ENCODE assay signal across 1 cellular context in the genomic region with DNA sequence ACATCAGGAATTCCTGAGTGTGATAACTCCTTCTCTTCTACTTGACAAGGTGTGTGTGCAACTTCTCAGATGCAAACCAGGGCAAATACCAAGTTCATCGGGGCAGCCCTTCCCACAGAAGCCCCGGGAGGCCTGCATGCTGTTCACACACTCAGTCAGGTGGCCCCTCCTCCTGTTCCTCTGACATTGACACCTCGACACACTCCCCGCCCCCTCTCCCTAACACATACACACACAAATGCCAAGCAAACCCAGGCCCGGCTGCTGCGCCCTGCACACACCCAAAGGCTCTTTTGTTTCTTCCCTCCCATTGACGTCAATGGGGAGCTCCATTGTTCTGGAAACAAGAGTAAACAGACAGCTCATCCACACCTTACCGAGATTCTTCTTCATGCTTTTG.
TF ChIP-seq lines count a peak whose summit lies in the region.

No MANE protein-coding gene starts in this region.

TF ChIP-seq in HepG2, 621 proteins besides CTCF, POLR2A, EP300 and RAD21 (continued from another document):
- TF ChIP-seq DZIP1 (CRISPR knock-in tag; IDR thresholded peaks at IDR 0.05) = no peak
- TF ChIP-seq SSRP1 (CRISPR knock-in tag; IDR thresholded peaks at IDR 0.05) = no peak
- no peak; the same call in 1 of the 2 replicates for TF ChIP-seq PAXIP1 (CRISPR knock-in tag; conservative IDR thresholded peaks at IDR 0.05)
- peak; percentile 36; the same call in 1 of the 2 replicates for TF ChIP-seq HOXA3 (CRISPR knock-in tag; IDR thresholded peaks at IDR 0.05)
- no peak for TF ChIP-seq NFKBIZ (CRISPR knock-in tag; IDR thresholded peaks at IDR 0.05)
- no peak for TF ChIP-seq RORA (CRISPR knock-in tag; IDR thresholded peaks at IDR 0.05)
- TF ChIP-seq ZFP1 (CRISPR knock-in tag; IDR thresholded peaks at IDR 0.05) = no peak
- TF ChIP-seq KAT8 (CRISPR knock-in tag; IDR thresholded peaks at IDR 0.05) = 0 out of 2 replicates have a peak, but pooled peaks have one; percentile 6
- no peak for TF ChIP-seq SIN3B (IDR thresholded peaks at IDR 0.05; ENCODE audit: low read length)
- TF ChIP-seq XRCC5 (optimal IDR thresholded peaks at IDR 0.05; ENCODE audit: low read length) = peak; percentile 50
- TF ChIP-seq DPF2 (CRISPR knock-in tag; IDR thresholded peaks at IDR 0.05; ENCODE audit: borderline replicate concordance, low read depth) = no peak
- TF ChIP-seq ZNF263 (CRISPR knock-in tag; IDR thresholded peaks at IDR 0.05) = 0 out of 2 replicates have a peak, but pooled peaks have one; percentile 21
- TF ChIP-seq SOX13 (IDR thresholded peaks at IDR 0.05) = peak; percentile 84
- TF ChIP-seq SOX13 (CRISPR knock-in tag; conservative IDR thresholded peaks at IDR 0.05 in 1 of 2, IDR thresholded peaks at IDR 0.05 in 1 of 2) = peak in 1 of 2 experiments; percentile 96; a peak in 2 of 4 replicates
- 0 out of 2 replicates have a peak, but pooled peaks have one; percentile 23 for TF ChIP-seq HMGXB3 (CRISPR knock-in tag; IDR thresholded peaks at IDR 0.05; ENCODE audit: borderline replicate concordance)
- TF ChIP-seq TOPORS (CRISPR knock-in tag; IDR thresholded peaks at IDR 0.05) = no peak
- no peak for TF ChIP-seq ZNF652 (CRISPR knock-in tag; IDR thresholded peaks at IDR 0.05; ENCODE audit: borderline replicate concordance, low read depth)
- 0 out of 2 replicates have a peak, but pooled peaks have one; percentile 45 for TF ChIP-seq RFXAP (CRISPR knock-in tag; IDR thresholded peaks at IDR 0.05; ENCODE audit: borderline replicate concordance)
- 0 out of 2 replicates have a peak, but pooled peaks have one; percentile 36 for TF ChIP-seq FOXJ3 (CRISPR knock-in tag; IDR thresholded peaks at IDR 0.05; ENCODE audit: borderline replicate concordance)
- no peak for TF ChIP-seq CBFB (CRISPR knock-in tag; IDR thresholded peaks at IDR 0.05)
- 0 out of 2 replicates have a peak, but pooled peaks have one; percentile 52 for TF ChIP-seq RNF2 (conservative IDR thresholded peaks at IDR 0.05; ENCODE audit: low read depth)
- peak; percentile 38; the same call in 1 of the 2 replicates for TF ChIP-seq YEATS4 (CRISPR knock-in tag; IDR thresholded peaks at IDR 0.05; ENCODE audit: borderline replicate concordance)
- TF ChIP-seq GLMP (CRISPR knock-in tag; IDR thresholded peaks at IDR 0.05; ENCODE audit: borderline replicate concordance) = no peak
- TF ChIP-seq ARNTL (CRISPR knock-in tag; IDR thresholded peaks at IDR 0.05) = peak; percentile 71
- no peak for TF ChIP-seq SKI (IDR thresholded peaks at IDR 0.05; ENCODE audit: partially characterized antibody)
- TF ChIP-seq, protein P1, sequence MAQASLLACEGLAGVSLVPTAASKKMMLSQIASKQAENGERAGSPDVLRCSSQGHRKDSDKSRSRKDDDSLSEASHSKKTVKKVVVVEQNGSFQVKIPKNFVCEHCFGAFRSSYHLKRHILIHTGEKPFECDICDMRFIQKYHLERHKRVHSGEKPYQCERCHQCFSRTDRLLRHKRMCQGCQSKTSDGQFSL (CRISPR knock-in tag; IDR thresholded peaks at IDR 0.05) = no peak
- no peak for TF ChIP-seq MBD4 (IDR thresholded peaks at IDR 0.05; ENCODE audit: borderline replicate concordance, low read length)
- no peak for TF ChIP-seq SOX6 (IDR thresholded peaks at IDR 0.05)
- TF ChIP-seq SOX6 (CRISPR knock-in tag; IDR thresholded peaks at IDR 0.05) = peak; percentile 87
- TF ChIP-seq SNAI1 (CRISPR knock-in tag; IDR thresholded peaks at IDR 0.05; ENCODE audit: borderline replicate concordance) = 0 out of 2 replicates have a peak, but pooled peaks have one; percentile 73
- TF ChIP-seq SOX5 (CRISPR knock-in tag; IDR thresholded peaks at IDR 0.05; ENCODE audit: borderline replicate concordance) = peak; percentile 96
- TF ChIP-seq, protein P2, sequence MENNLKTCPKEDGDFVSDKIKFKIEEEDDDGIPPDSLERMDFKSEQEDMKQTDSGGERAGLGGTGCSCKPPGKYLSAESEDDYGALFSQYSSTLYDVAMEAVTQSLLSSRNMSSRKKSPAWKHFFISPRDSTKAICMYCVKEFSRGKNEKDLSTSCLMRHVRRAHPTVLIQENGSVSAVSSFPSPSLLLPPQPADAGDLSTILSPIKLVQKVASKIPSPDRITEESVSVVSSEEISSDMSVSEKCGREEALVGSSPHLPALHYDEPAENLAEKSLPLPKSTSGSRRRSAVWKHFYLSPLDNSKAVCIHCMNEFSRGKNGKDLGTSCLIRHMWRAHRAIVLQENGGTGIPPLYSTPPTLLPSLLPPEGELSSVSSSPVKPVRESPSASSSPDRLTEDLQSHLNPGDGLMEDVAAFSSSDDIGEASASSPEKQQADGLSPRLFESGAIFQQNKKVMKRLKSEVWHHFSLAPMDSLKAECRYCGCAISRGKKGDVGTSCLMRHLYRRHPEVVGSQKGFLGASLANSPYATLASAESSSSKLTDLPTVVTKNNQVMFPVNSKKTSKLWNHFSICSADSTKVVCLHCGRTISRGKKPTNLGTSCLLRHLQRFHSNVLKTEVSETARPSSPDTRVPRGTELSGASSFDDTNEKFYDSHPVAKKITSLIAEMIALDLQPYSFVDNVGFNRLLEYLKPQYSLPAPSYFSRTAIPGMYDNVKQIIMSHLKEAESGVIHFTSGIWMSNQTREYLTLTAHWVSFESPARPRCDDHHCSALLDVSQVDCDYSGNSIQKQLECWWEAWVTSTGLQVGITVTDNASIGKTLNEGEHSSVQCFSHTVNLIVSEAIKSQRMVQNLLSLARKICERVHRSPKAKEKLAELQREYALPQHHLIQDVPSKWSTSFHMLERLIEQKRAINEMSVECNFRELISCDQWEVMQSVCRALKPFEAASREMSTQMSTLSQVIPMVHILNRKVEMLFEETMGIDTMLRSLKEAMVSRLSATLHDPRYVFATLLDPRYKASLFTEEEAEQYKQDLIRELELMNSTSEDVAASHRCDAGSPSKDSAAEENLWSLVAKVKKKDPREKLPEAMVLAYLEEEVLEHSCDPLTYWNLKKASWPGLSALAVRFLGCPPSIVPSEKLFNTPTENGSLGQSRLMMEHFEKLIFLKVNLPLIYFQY (CRISPR knock-in tag; IDR thresholded peaks at IDR 0.05; ENCODE audit: borderline replicate concordance) = no peak
- TF ChIP-seq, protein P3, sequence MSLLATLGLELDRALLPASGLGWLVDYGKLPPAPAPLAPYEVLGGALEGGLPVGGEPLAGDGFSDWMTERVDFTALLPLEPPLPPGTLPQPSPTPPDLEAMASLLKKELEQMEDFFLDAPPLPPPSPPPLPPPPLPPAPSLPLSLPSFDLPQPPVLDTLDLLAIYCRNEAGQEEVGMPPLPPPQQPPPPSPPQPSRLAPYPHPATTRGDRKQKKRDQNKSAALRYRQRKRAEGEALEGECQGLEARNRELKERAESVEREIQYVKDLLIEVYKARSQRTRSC (CRISPR knock-in tag; IDR thresholded peaks at IDR 0.05; ENCODE audit: low read depth) = no peak
- TF ChIP-seq ELF3 (CRISPR knock-in tag; IDR thresholded peaks at IDR 0.05) = no peak
- TF ChIP-seq, protein P4, sequence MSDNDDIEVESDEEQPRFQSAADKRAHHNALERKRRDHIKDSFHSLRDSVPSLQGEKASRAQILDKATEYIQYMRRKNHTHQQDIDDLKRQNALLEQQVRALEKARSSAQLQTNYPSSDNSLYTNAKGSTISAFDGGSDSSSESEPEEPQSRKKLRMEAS (IDR thresholded peaks at IDR 0.05) = peak; percentile 64
- no peak for TF ChIP-seq SMC3 (IDR thresholded peaks at IDR 0.05; ENCODE audit: low read length)
- TF ChIP-seq ZNF512 (CRISPR knock-in tag; IDR thresholded peaks at IDR 0.05) = no peak
